ENCODE assay signal across 19 cellular contexts in the genomic region with DNA sequence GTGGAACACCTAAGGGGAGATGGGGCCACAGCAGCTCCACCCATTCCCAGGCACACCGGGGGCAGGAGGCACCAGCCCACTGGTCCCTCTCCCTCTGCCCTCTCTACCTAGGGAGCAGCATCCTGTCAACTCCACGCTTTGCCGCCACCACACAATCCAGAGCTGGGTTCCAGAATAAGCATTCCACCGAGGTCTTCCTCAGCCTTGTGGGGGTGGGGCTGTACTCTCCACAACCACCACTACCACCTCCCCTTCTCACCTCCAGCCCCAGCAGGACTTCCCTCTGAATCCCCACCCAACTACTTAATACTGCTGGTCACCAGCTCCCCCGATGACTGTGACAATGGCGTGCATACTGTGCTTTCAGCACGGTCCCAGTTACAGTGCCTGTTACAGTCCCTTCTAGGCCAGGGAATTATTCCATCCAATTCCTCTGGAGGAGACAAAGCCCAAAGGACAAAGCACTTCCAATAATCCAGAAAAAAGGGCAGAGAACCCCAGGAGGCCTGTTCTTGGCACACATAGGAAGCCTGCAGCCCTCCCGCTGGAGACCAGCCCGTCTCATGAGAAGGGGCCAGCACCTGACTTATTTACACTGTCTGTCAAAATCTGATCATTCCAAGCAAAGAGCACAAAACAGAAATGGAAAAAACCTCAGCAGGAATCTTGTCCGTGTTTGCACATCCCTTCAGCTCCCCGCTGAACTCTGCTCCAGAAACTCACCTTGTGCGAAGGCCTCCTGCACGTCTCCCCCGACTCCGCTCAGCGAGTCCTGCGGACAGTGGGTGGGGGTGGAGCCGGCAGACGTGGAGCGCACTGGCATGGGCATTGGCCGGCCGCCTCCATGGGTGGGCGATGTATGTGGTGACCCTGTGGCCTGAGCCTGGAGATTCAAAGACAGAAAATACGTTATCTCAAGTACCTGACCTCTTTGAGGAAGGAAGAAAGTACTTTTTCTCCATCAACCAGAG. TPM values are rescaled to one million over a fixed set of nuclear protein-coding genes. Genes with fewer than 3 reads are reported as not detected.
A peak's percentile ranks its signal among the peaks of the same experiment; 100 is the strongest.
DNase-seq lines count a peak whose midpoint lies in the region; ATAC-seq and TF ChIP-seq lines count a peak whose summit lies in the region.
"Had no signal": no experiment of that assay in that cellular context is flagged by ENCODE, and none has a peak within 500 bp of the region (broad histone marks: within the 10 kb centered on the region; RNA-seq: fewer than 3 reads in every experiment).

No MANE protein-coding gene starts in this region.

- peak overlapping the region; percentile 92 for H3K27ac Mint-ChIP-seq in activated CD4-positive, alpha-beta T cell treated with anti-CD3 and anti-CD28 coated beads, Interleukin-2, amount 10 ng/mL, durations not matched to agents 7 days and 5 days
- peak overlapping the region; percentile 39 for H3K27ac Mint-ChIP-seq in progenitor cell of endocrine pancreas

- no peak for TF ChIP-seq CTCF in progenitor cell of endocrine pancreas (IDR thresholded peaks at IDR 0.05; ENCODE audit: unreplicated experiment)

- peaks cover 43% of the 10 kb centered on the region for H3K4me1 Mint-ChIP-seq in activated CD4-positive, alpha-beta T cell treated with anti-CD3 and anti-CD28 coated beads, Interleukin-2, amount 10 ng/mL, durations not matched to agents 7 days and 5 days
- H3K4me1 Mint-ChIP-seq in progenitor cell of endocrine pancreas (ENCODE audit: low read depth), result peaks cover 6% of the 10 kb centered on the region

- CTCF ChIA-PET in activated CD4-positive, alpha-beta T cell treated with anti-CD3 and anti-CD28 coated beads, Interleukin-2, amount 10 ng/mL, durations not matched to agents 7 days and 5 days (lab: Charles Lee), result interaction anchor here (0.5 to 4.1 kb wide), 6 partner anchors 11 to 169 kb away, joined by 3 to 32 read pairs (median 4); no protein-coding TSS in a partner anchor

- DNase-seq in activated CD4-positive, alpha-beta T cell treated with anti-CD3 and anti-CD28 coated beads, Interleukin-2, amount 10 ng/mL, durations not matched to agents 7 days and 5 days, result no peak
- DNase-seq in activated CD4-positive, alpha-beta T cell treated with anti-CD3 and anti-CD28 coated beads for 1 hour, result no peak
- DNase-seq in cerebellar cortex (ENCODE audit: low spot score) (peak; percentile 50), progenitor cell of endocrine pancreas (ENCODE audit: low spot score, unreplicated experiment) (no peak), A172 (ENCODE audit: low spot score) (no peak), GOT3 (lab: John Stamatoyannopoulos, UW) (no peak), DMS 273 treated with DMSO at 0.1 percent for 48 hours (lab: John Stamatoyannopoulos, UW) (no peak)
- DNase-seq: activated CD4-positive, alpha-beta T cell treated with anti-CD3 and anti-CD28 coated beads for 4 hours; activated effector memory CD4-positive, alpha-beta T cell treated with anti-CD3 and anti-CD28 coated beads, Interleukin-2, amount 50 U/mL, for 16 hours; body of pancreas; IMR-90; kidney glomerular epithelial cell; NCI-H1105 treated with DMSO at 0.1 percent for 48 hours; NCI-H2029; NCI-H2227 treated with DMSO at 0.1 percent for 48 hours; NCI-H69; occipital lobe; SW 1271 had no signal

- H3K27me3 Mint-ChIP-seq in activated CD4-positive, alpha-beta T cell treated with anti-CD3 and anti-CD28 coated beads, Interleukin-2, amount 10 ng/mL, durations not matched to agents 7 days and 5 days, result no peaks in the 10 kb centered on the region
- no peaks in the 10 kb centered on the region for H3K27me3 Mint-ChIP-seq in progenitor cell of endocrine pancreas

- H3K4me3 Mint-ChIP-seq in activated CD4-positive, alpha-beta T cell treated with anti-CD3 and anti-CD28 coated beads, Interleukin-2, amount 10 ng/mL, durations not matched to agents 7 days and 5 days, result peak overlapping the region; percentile 55
- H3K4me3 Mint-ChIP-seq in progenitor cell of endocrine pancreas (ENCODE audit: low read depth), result no peak overlapping the region

- peak; percentile 14 for ATAC-seq in GM19395 (IDR thresholded peaks at IDR 0.05; ENCODE audit: unreplicated experiment)
- ATAC-seq: body of pancreas had no signal

- peaks cover 29% of the 10 kb centered on the region for H3K36me3 Mint-ChIP-seq in activated CD4-positive, alpha-beta T cell treated with anti-CD3 and anti-CD28 coated beads, Interleukin-2, amount 10 ng/mL, durations not matched to agents 7 days and 5 days (ENCODE audit: low read depth)
- H3K36me3 Mint-ChIP-seq in progenitor cell of endocrine pancreas (ENCODE audit: insufficient read depth), result peaks cover 19% of the 10 kb centered on the region

- POLR2A ChIA-PET in activated CD4-positive, alpha-beta T cell treated with anti-CD3 and anti-CD28 coated beads, Interleukin-2, amount 10 ng/mL, durations not matched to agents 7 days and 5 days (lab: Charles Lee), result no interaction called here

- peaks cover 4% of the 10 kb centered on the region for H3K9me3 Mint-ChIP-seq in activated CD4-positive, alpha-beta T cell treated with anti-CD3 and anti-CD28 coated beads, Interleukin-2, amount 10 ng/mL, durations not matched to agents 7 days and 5 days
- H3K9me3 Mint-ChIP-seq in progenitor cell of endocrine pancreas (ENCODE audit: low read depth), result peaks cover 3% of the 10 kb centered on the region

RNA-seq across cellular contexts. Expression of a gene that starts 46.0 kb away (rescaled TPM):
- total RNA-seq in activated CD4-positive, alpha-beta T cell treated with anti-CD3 and anti-CD28 coated beads, Interleukin-2, amount 10 ng/mL, durations not matched to agents 7 days and 5 days, result 10 to 100 TPM; 55.9 to 62.3 TPM
- 166 and 168 TPM in 2 replicates for total RNA-seq in progenitor cell of endocrine pancreas
- total RNA-seq in A172 (2014; rRNA removed; shearing (Covaris generic)), result 4.5 and 6.8 TPM in 2 replicates
